21 cellular contexts compared by ENCODE assay signal in the genomic region with DNA sequence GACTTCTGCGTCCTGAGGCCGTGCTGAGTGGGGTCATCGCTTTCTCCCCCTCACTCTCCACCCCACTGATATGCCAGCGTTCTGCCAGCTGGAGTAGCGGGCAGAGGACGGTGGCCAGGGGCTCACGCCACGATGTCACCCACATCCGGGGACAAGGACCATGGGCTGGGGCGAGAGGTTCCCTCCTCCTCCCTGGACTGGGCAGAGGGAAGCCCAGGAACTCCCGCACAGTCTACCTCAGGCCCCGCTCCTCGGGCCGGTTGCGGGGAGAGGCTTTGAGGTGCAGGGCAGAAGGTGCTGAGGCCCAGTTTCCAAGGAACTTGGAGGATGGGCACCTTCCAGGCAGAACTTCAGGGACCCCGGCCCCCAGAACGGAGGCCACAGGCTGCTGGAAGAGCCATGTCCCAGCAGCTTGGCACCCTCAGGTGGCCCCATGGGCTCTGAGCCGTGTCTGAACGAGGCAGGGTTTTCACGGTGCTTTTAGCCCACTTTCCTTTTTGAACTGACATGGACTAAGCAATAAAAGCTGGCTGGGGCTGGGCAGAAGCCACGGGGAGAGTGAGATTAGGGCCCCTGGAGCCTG. TPM values are rescaled to one million over a fixed set of nuclear protein-coding genes. Genes with fewer than 3 reads are reported as not detected.
DNase-seq lines count a peak whose midpoint lies in the region; ATAC-seq, FAIRE-seq and TF ChIP-seq lines count a peak whose summit lies in the region.
"Had no signal": no experiment of that assay in that cellular context is flagged by ENCODE, and none has a peak within 500 bp of the region (broad histone marks: within the 10 kb centered on the region; RNA-seq: fewer than 3 reads in every experiment).

No MANE protein-coding gene starts in this region.

- H2AFZ ChIP-seq in K562 (ENCODE audit: low read depth, low read length) = no peak overlapping the region
- H2AFZ ChIP-seq: GM23338 had no signal

- H3K79me2 ChIP-seq in K562 (ENCODE audit: control insufficient read depth, insufficient read depth, low read length) = no peaks in the 10 kb centered on the region

- H3K4me2 ChIP-seq in K562 (ENCODE audit: insufficient read depth, low read length) = no peak overlapping the region
- H3K4me2 ChIP-seq: GM23338 had no signal

- TF ChIP-seq EP300 in K562 (IDR thresholded peaks at IDR 0.05; ENCODE audit: low read length) = no peak

- H3K27ac ChIP-seq in left ventricle myocardium inferior (replicated peaks) = peak overlapping the region; percentile 88
- no peak overlapping the region for H3K27ac ChIP-seq in heart right ventricle
- H3K27ac ChIP-seq in K562 (ENCODE audit: extremely low read depth, low read depth, low read length) = no peak overlapping the region
- H3K27ac ChIP-seq: 22Rv1 had no signal

- ATAC-seq in heart right ventricle (no peak), K562 (peak; percentile 41; the same call in 2 of the 3 replicates), HG02870 (IDR thresholded peaks at IDR 0.05; ENCODE audit: unreplicated experiment) (no peak), HG02759 (IDR thresholded peaks at IDR 0.05; ENCODE audit: unreplicated experiment) (no peak)
- ATAC-seq: GM23338, HepG2 had no signal

- TF ChIP-seq RAD21 in K562 (CRISPR knock-in tag; conservative IDR thresholded peaks at IDR 0.05 in 1 of 2, IDR thresholded peaks at IDR 0.05 in 1 of 2) = no peak

- peaks cover 3% of the 10 kb centered on the region for H3K9me1 ChIP-seq in K562 (ENCODE audit: control insufficient read depth, insufficient read depth, low read length)

- 92 to 93% methylated on average over 21 of the region's 21 CpGs for WGBS in heart right ventricle, 2 donors
- WGBS in K562 (ENCODE audit: insufficient coverage, low coverage, missing lambda C conversion rate) = 0% methylated on average over 17 of the region's 21 CpGs

- no peaks in the 10 kb centered on the region for H3K9me3 ChIP-seq in left ventricle myocardium inferior (replicated peaks)
- no peaks in the 10 kb centered on the region for H3K9me3 ChIP-seq in heart right ventricle
- H3K9me3 ChIP-seq in K562 (replicated peaks; ENCODE audit: control insufficient read depth, insufficient read depth, low read depth, low read length) = no peaks in the 10 kb centered on the region

- peaks cover 63% of the 10 kb centered on the region for H3K36me3 ChIP-seq in left ventricle myocardium inferior
- peaks cover 0 to 69% (median 32%) of the 10 kb centered on the region in 9 donors for H3K36me3 ChIP-seq in heart right ventricle
- no peaks in the 10 kb centered on the region for H3K36me3 ChIP-seq in K562 (ENCODE audit: control insufficient read depth, insufficient read depth, low read length)

- H3K27me3 ChIP-seq in left ventricle myocardium inferior (ENCODE audit: low read depth) (no peaks in the 10 kb centered on the region), heart right ventricle (no peaks in the 10 kb centered on the region), K562 (ENCODE audit: control insufficient read depth in 2 of 2, insufficient read depth in 2 of 2, low read length in 2 of 2) (peaks cover 28 to 76% of the 10 kb centered on the region in 2 experiments; a peak in 4 of 5 replicates)

- no peak overlapping the region; a peak in 1 of 4 replicates for H3K9ac ChIP-seq in K562 (ENCODE audit: insufficient read depth in 1 of 2, low read depth in 2 of 2, low read length in 2 of 2)

- H4K20me1 ChIP-seq in K562 (replicated peaks; ENCODE audit: control insufficient read depth, insufficient read depth, low read length) = no peaks in the 10 kb centered on the region; the same call in 1 of the 2 replicates

- intact Hi-C loops in left ventricle myocardium inferior (cut with micrococcal nuclease) (no loop called here), heart right ventricle (cut with DNase I) (no loop called here), K562 (cut with micrococcal nuclease) (no loop called here)

- BruUV-seq in K562 (replicated peaks; lab: Mats Ljungman, UMichigan) = no TSS peak

- no peak for DNase-seq in left ventricle myocardium inferior
- no peak for DNase-seq in heart right ventricle
- DNase-seq in K562 (ENCODE audit: extremely low read depth in 1 of 4, low spot score in 3 of 4) = no peak
- DNase-seq in islet precursor cell = peak; percentile 29
- DNase-seq in ureter (ENCODE audit: low spot score) = peak; percentile 34
- DNase-seq in SIG-M5 treated with dmso at 0.1 percent for 504 hours (lab: John Stamatoyannopoulos, UW; ENCODE audit: unreplicated experiment) = no peak
- DNase-seq: C1 segment of cervical spinal cord; CD4-positive, alpha-beta memory T cell; DMS153; DMS79 treated with DMSO at 0.1 percent for 48 hours; EL; H9 had no signal

- TF ChIP-seq POLR2A in K562 (conservative IDR thresholded peaks at IDR 0.05) = no peak

- in situ Hi-C loops in K562 (cut with MboI) = no loop called here

- CTCF ChIA-PET in K562 (lab: Yijun Ruan, JAX; ENCODE audit: low intra/inter-chr PET ratio) = no interaction called here

- no peak for FAIRE-seq in K562 (lab: Jason Lieb, UNC)
- FAIRE-seq: D721Med, G401.6, GM12891, HepG2, HTR-8/SVneo had no signal

- POLR2A ChIA-PET in K562 (lab: Yijun Ruan, JAX) = no interaction called here

- H3K4me1 ChIP-seq in left ventricle myocardium inferior (peaks cover 45% of the 10 kb centered on the region), heart right ventricle (peaks cover 14 to 33% (median 29%) of the 10 kb centered on the region in 9 donors), K562 (replicated peaks in 1 of 2; ENCODE audit: control insufficient read depth in 2 of 2, insufficient read depth in 2 of 2, low read length in 2 of 2) (peaks cover 0 to 10% of the 10 kb centered on the region in 2 experiments; a peak in 1 of 5 replicates)

- H3K4me3 ChIP-seq in left ventricle myocardium inferior (no peak overlapping the region), heart right ventricle (no peak overlapping the region), K562 (no peak overlapping the region)
- H3K4me3 ChIP-seq: GM23338 had no signal

- TF ChIP-seq CTCF in left ventricle myocardium inferior (IDR thresholded peaks at IDR 0.05; ENCODE audit: borderline replicate concordance) (no peak), heart right ventricle (IDR thresholded peaks at IDR 0.05) (no peak), K562 (IDR thresholded peaks at IDR 0.05 in 2 of 3, conservative IDR thresholded peaks at IDR 0.05 in 1 of 3; ENCODE audit: insufficient read depth in 2 of 3, low read depth in 1 of 3, low read length in 3 of 3) (no peak)

TF ChIP-seq in K562, 482 proteins besides CTCF, POLR2A, EP300 and RAD21 (continues in another document):
- no peak for TF ChIP-seq NFRKB (IDR thresholded peaks at IDR 0.05; ENCODE audit: low read depth)
- TF ChIP-seq ZZZ3 (IDR thresholded peaks at IDR 0.05) = no peak
- TF ChIP-seq SP2 (IDR thresholded peaks at IDR 0.05; ENCODE audit: extremely low read depth, low read depth, low read length, poor library complexity, severe bottlenecking) = no peak

RNA-seq across cellular contexts. Expression of a gene that starts 25.4 kb away (rescaled TPM):
- 22.9 TPM for total RNA-seq in left ventricle myocardium inferior
- 10 to 100 TPM in 8 of 10 donors, 1 to 10 TPM in 2; 7.7 to 49.4 (median 14.2) TPM for total RNA-seq in heart right ventricle
- polyA plus RNA-seq in heart right ventricle = 10 to 100 TPM; 16.9 to 36.3 TPM
- total RNA-seq in K562 (2011; cell fraction: chromatin; rRNA removed; ENCODE audit: low replicate concordance) = not detected in 2 replicates
- not detected in 2 replicates for total RNA-seq in K562 (2011; cell fraction: nucleolus; rRNA removed)
- not detected in 2 replicates for total RNA-seq in K562 (2011; cell fraction: nucleoplasm; rRNA removed)
- not detected in 2 replicates for total RNA-seq in K562 (2014; rRNA removed)
- not detected in 2 replicates for total RNA-seq in K562 (2014; rRNA removed; fragmentation: Illumina TruSeq; extraction: Trizol)
- not detected in 2 replicates for total RNA-seq in K562 (2015; rRNA removed; fragmentation: Illumina TruSeq; extraction: Trizol)
- 0.04 TPM in 2 replicates for total RNA-seq in K562 (2021)
- not detected in 2 replicates for polyA plus RNA-seq in K562 (2011; rRNA removed)
- polyA plus RNA-seq in K562 (2011; cell fraction: cytosol; rRNA removed) = not detected in 2 replicates
- polyA plus RNA-seq in K562 (2011; cell fraction: nucleus; rRNA removed) = not detected in 2 replicates
- not detected in 2 replicates for polyA plus RNA-seq in K562 (2012)
- not detected in 2 replicates for polyA plus RNA-seq in K562 (2014; fragmentation: Illumina TruSeq; extraction: Trizol)
- not detected for polyA plus RNA-seq in K562 (2014; fragmentation: Nextera tagmentation; extraction: Ambion mirVana)
- polyA plus RNA-seq in K562 (2014; rRNA removed) = not detected in 2 replicates
- polyA minus RNA-seq in K562 (2011; rRNA and poly(A)+ RNA removed) = not detected in 2 replicates
- not detected in 2 replicates for polyA minus RNA-seq in K562 (2011; cell fraction: cytosol; rRNA and poly(A)+ RNA removed)
- polyA minus RNA-seq in K562 (2011; cell fraction: nucleus; rRNA and poly(A)+ RNA removed) = not detected in 2 replicates
- total RNA-seq in ureter = 5.9 TPM
- total RNA-seq: CD4-positive, alpha-beta memory T cell had no signal
- polyA plus RNA-seq: CD4-positive, alpha-beta memory T cell had no signal

RNA-seq across cellular contexts. Expression of a gene that starts 45.5 kb away (rescaled TPM):
- total RNA-seq in left ventricle myocardium inferior = 0.85 TPM
- total RNA-seq in heart right ventricle = 1 to 10 TPM in 5 of 10 donors, under 1 TPM in 5; 0.28 to 2.6 (median 1.1) TPM
- polyA plus RNA-seq in heart right ventricle = 1 to 10 TPM in 1 of 2 donors, under 1 TPM in 1; 0.29 to 2.1 TPM
- not detected in 2 replicates for total RNA-seq in K562 (2011; cell fraction: chromatin; rRNA removed; ENCODE audit: low replicate concordance)
- total RNA-seq in K562 (2011; cell fraction: nucleolus; rRNA removed) = not detected in 2 replicates
- not detected in 2 replicates for total RNA-seq in K562 (2011; cell fraction: nucleoplasm; rRNA removed)
- total RNA-seq in K562 (2014; rRNA removed) = not detected in 2 replicates
- not detected in 2 replicates for total RNA-seq in K562 (2014; rRNA removed; fragmentation: Illumina TruSeq; extraction: Trizol)
- not detected in 2 replicates for total RNA-seq in K562 (2015; rRNA removed; fragmentation: Illumina TruSeq; extraction: Trizol)
- total RNA-seq in K562 (2021) = not detected in 2 replicates
- not detected in 2 replicates for polyA plus RNA-seq in K562 (2011; rRNA removed)
- not detected in 2 replicates for polyA plus RNA-seq in K562 (2011; cell fraction: cytosol; rRNA removed)
- not detected in 2 replicates for polyA plus RNA-seq in K562 (2011; cell fraction: nucleus; rRNA removed)
- not detected in 2 replicates for polyA plus RNA-seq in K562 (2012)
- polyA plus RNA-seq in K562 (2014; fragmentation: Illumina TruSeq; extraction: Trizol) = not detected in 2 replicates
- polyA plus RNA-seq in K562 (2014; fragmentation: Nextera tagmentation; extraction: Ambion mirVana) = not detected
- polyA plus RNA-seq in K562 (2014; rRNA removed) = not detected in 2 replicates
- polyA minus RNA-seq in K562 (2011; rRNA and poly(A)+ RNA removed) = not detected in 2 replicates
- polyA minus RNA-seq in K562 (2011; cell fraction: cytosol; rRNA and poly(A)+ RNA removed) = not detected in 2 replicates
- not detected in 2 replicates for polyA minus RNA-seq in K562 (2011; cell fraction: nucleus; rRNA and poly(A)+ RNA removed)
- 1.2 TPM for total RNA-seq in ureter
- total RNA-seq: CD4-positive, alpha-beta memory T cell; HepG2 had no signal
- polyA plus RNA-seq: CD4-positive, alpha-beta memory T cell; HepG2 had no signal

Comparison
In these comparisons a context has a peak if more than half of its experiments do, and no peak if none do; other contexts are left out.
1. DNase-seq: peak in islet precursor cell (single experiment) and ureter (single experiment); none in left ventricle myocardium inferior (single experiment), heart right ventricle (0 of 2), K562 (0 of 4) and SIG-M5 treated with dmso at 0.1 percent for 504 hours (single experiment).